In genomic region chr3:106261915-106262683, GRCh38 we compare ENCODE assay signal across 19 cellular contexts.
DNase-seq lines count a peak whose midpoint lies in the region; ATAC-seq and TF ChIP-seq lines count a peak whose summit lies in the region.
"Had no signal": no experiment of that assay in that cellular context is flagged by ENCODE, and none has a peak within 500 bp of the region (broad histone marks: within the 10 kb centered on the region; RNA-seq: fewer than 3 reads in every experiment).

No MANE protein-coding gene starts in this region.

- H3K4ac ChIP-seq in IMR-90 (ENCODE audit: low read depth, low read length) = peak overlapping the region; percentile 24; the same call in 1 of the 2 replicates

- H3K27me3 Mint-ChIP-seq in nephron progenitor cell (ENCODE audit: low read depth, poor library complexity) = no peaks in the 10 kb centered on the region
- H3K27me3 Mint-ChIP-seq: B cell; natural killer cell treated with Interleukin-12 subunit alpha and Interleukin-12 subunit beta and Interleukin-15 and Interleukin-18, amount 100 ng/mL, for 72 hours; T-helper 17 cell had no signal

- dilution Hi-C loops in IMR-90 (cut with HindIII; ENCODE audit: low sequenced_read_pairs, unreplicated experiment) = no loop called here

- no peak overlapping the region for H2AK9ac ChIP-seq in IMR-90 (replicated peaks; ENCODE audit: low read depth, low read length, poor library complexity)

- H3K36me3 Mint-ChIP-seq in nephron progenitor cell (ENCODE audit: low read depth) = no peaks in the 10 kb centered on the region
- H3K36me3 Mint-ChIP-seq: natural killer cell treated with Interleukin-12 subunit alpha and Interleukin-12 subunit beta and Interleukin-15 and Interleukin-18, amount 100 ng/mL, for 72 hours had no signal

- no peaks in the 10 kb centered on the region for H3K79me1 ChIP-seq in IMR-90 (ENCODE audit: low read depth in 1 of 2, low read length in 2 of 2)

- H4K20me1 ChIP-seq in IMR-90 (ENCODE audit: insufficient read depth, low read length) = no peaks in the 10 kb centered on the region

- H4K5ac ChIP-seq in IMR-90 (ENCODE audit: low read depth, low read length) = no peak overlapping the region; the same call in 1 of the 2 replicates

- H3K4me1 Mint-ChIP-seq in nephron progenitor cell = peaks cover 25% of the 10 kb centered on the region
- H3K4me1 Mint-ChIP-seq: T-helper 17 cell had no signal

- no peak overlapping the region for H2AFZ ChIP-seq in IMR-90 (replicated peaks; ENCODE audit: low read length, poor library complexity)

- H2BK20ac ChIP-seq in IMR-90 (ENCODE audit: low read depth, low read length) = no peak overlapping the region; the same call in 1 of the 2 replicates

- H3K4me2 ChIP-seq in IMR-90 (ENCODE audit: low read depth, low read length) = no peak overlapping the region
- H3K4me2 ChIP-seq: KMS-11 had no signal

- H3K27me3 ChIP-seq in IMR-90 (ENCODE audit: control insufficient read depth, insufficient read depth, low read length) = no peaks in the 10 kb centered on the region
- H3K27me3 ChIP-seq: gastrocnemius medialis had no signal

- H3K9me3 Mint-ChIP-seq in nephron progenitor cell = no peaks in the 10 kb centered on the region
- H3K9me3 Mint-ChIP-seq: natural killer cell treated with Interleukin-12 subunit alpha and Interleukin-12 subunit beta and Interleukin-15 and Interleukin-18, amount 100 ng/mL, for 72 hours had no signal

- no peak overlapping the region for H3K23ac ChIP-seq in IMR-90 (ENCODE audit: low read depth, low read length)

- TF ChIP-seq CTCF in IMR-90 (conservative IDR thresholded peaks at IDR 0.05; ENCODE audit: low read depth, low read length) (no peak), nephron progenitor cell (IDR thresholded peaks at IDR 0.05) (no peak)

- CTCF ChIA-PET in IMR-90 (lab: Yijun Ruan, JAX) = no interaction called here

- no peak overlapping the region for H3K4me3 ChIP-seq in IMR-90 (ENCODE audit: insufficient read depth, low read depth, low read length)
- H3K4me3 ChIP-seq: gastrocnemius medialis, GM12878 had no signal

- no TSS peak for BruUV-seq in IMR-90 (replicated peaks; lab: Mats Ljungman, UMichigan)

- no CpG with 5 or more reads among the region's 2 CpGs for WGBS in IMR-90 (ENCODE audit: extremely low coverage in 2 of 2, insufficient read length in 1 of 2), 2 experiments

- no peak overlapping the region for H4K91ac ChIP-seq in IMR-90 (ENCODE audit: insufficient read depth, low read depth, low read length)

- POLR2A ChIA-PET in IMR-90 (lab: Charles Lee; ENCODE audit: unreplicated experiment) = no interaction called here

- peak overlapping the region in 1 of 2 experiments; percentile 55; a peak in 1 of 4 replicates for H4K8ac ChIP-seq in IMR-90 (ENCODE audit: low read depth in 2 of 2, low read length in 2 of 2)

- intact Hi-C loops in IMR-90 (cut with micrococcal nuclease) = loop anchor here (5.0 kb wide), 1 partner anchor 395 kb away; the partner anchor contains the start of gene CBLB

- no peak overlapping the region for H3K27ac ChIP-seq in IMR-90 (ENCODE audit: insufficient read depth, low read length)
- H3K27ac ChIP-seq: gastrocnemius medialis, KMS-11, RWPE1 had no signal

- DNase-seq in EH (ENCODE audit: low read depth) (peak; percentile 96), IMR-90 (peak; percentile 85), dedifferentiated amniotic fluid mesenchymal stem cell (ENCODE audit: extremely low spot score) (peak; percentile 65), nephron progenitor cell (no peak), COR-L47 (lab: John Stamatoyannopoulos, UW) (no peak), inferior parietal cortex (ENCODE audit: extremely low spot score) (no peak)
- no peak for DNase-seq in activated T-cell treated with anti-CD3 and anti-CD28 coated beads, Interleukin-2, amount 50 U/mL, for 1 hour
- DNase-seq: DMS79 treated with DMSO at 0.1 percent for 48 hours; effector memory CD4-positive, alpha-beta T cell; gastrocnemius medialis; NCI-H1105; NCI-H2171 treated with DMSO at 0.1 percent for 48 hours; T-helper 17 cell had no signal

- no peak overlapping the region for H3K56ac ChIP-seq in IMR-90 (ENCODE audit: extremely low read depth, insufficient read depth, low read length)

- no peak for TF ChIP-seq POLR2A in IMR-90 (IDR thresholded peaks at IDR 0.05; ENCODE audit: low read depth, low read length)

- H3K4me3 Mint-ChIP-seq in nephron progenitor cell = no peak overlapping the region
- H3K4me3 Mint-ChIP-seq: B cell; natural killer cell treated with Interleukin-12 subunit alpha and Interleukin-12 subunit beta and Interleukin-15 and Interleukin-18, amount 100 ng/mL, for 72 hours; T-helper 17 cell had no signal

- TF ChIP-seq RAD21 in IMR-90 (IDR thresholded peaks at IDR 0.05; ENCODE audit: low read length) = no peak

- no peaks in the 10 kb centered on the region for H3K9me1 ChIP-seq in IMR-90 (ENCODE audit: insufficient read depth, low read length)

- peak overlapping the region; percentile 72; the same call in 1 of the 2 replicates for H3K14ac ChIP-seq in IMR-90 (replicated peaks; ENCODE audit: low read depth, low read length)

- H3K27ac Mint-ChIP-seq in nephron progenitor cell = peak overlapping the region; percentile 16
- H3K27ac Mint-ChIP-seq: B cell; natural killer cell treated with Interleukin-12 subunit alpha and Interleukin-12 subunit beta and Interleukin-15 and Interleukin-18, amount 100 ng/mL, for 72 hours; T-helper 17 cell had no signal

- in situ Hi-C loops in IMR-90 (cut with MboI; ENCODE audit: low sequenced_read_pairs) = no loop called here

- H2BK5ac ChIP-seq in IMR-90 (ENCODE audit: low read depth, low read length, poor library complexity, severe bottlenecking) = peak overlapping the region; percentile 63

- no peak overlapping the region for H2AK5ac ChIP-seq in IMR-90 (ENCODE audit: low read depth, low read length)

- peaks cover 2% of the 10 kb centered on the region; the same call in 1 of the 2 replicates for H3K4me1 ChIP-seq in IMR-90 (ENCODE audit: control insufficient read depth, insufficient read depth, low read length)
- H3K4me1 ChIP-seq: gastrocnemius medialis had no signal

- no peak overlapping the region for H2BK15ac ChIP-seq in IMR-90 (ENCODE audit: low read depth, low read length)

- ATAC-seq in IMR-90 (ENCODE audit: low read depth) (peak; percentile 84), GM21786 (IDR thresholded peaks at IDR 0.05; ENCODE audit: unreplicated experiment) (no peak)
- ATAC-seq: gastrocnemius medialis; GM12878; natural killer cell treated with Interleukin-12 subunit alpha and Interleukin-12 subunit beta and Interleukin-15 and Interleukin-18, amount 100 ng/mL, for 72 hours; T-helper 17 cell had no signal

- H3K9me3 ChIP-seq in IMR-90 (ENCODE audit: control insufficient read depth, insufficient read depth, low read length) = 0 out of 2 replicates have a peak, but pooled peaks cover 2% of the 10 kb centered on the region
- H3K9me3 ChIP-seq: gastrocnemius medialis had no signal

- no peak overlapping the region for H3K9ac ChIP-seq in IMR-90 (ENCODE audit: low read depth, low read length)
- H3K9ac ChIP-seq: KMS-11 had no signal

- H2BK120ac ChIP-seq in IMR-90 (ENCODE audit: low read depth, low read length) = peak overlapping the region; percentile 22; the same call in 1 of the 2 replicates

- H3K36me3 ChIP-seq in IMR-90 (ENCODE audit: control insufficient read depth, insufficient read depth, low read length) = no peaks in the 10 kb centered on the region
- H3K36me3 ChIP-seq: gastrocnemius medialis had no signal

- peak overlapping the region; percentile 57; the same call in 1 of the 2 replicates for H3K18ac ChIP-seq in IMR-90 (ENCODE audit: low read depth, low read length)

TF ChIP-seq in IMR-90, 13 proteins besides CTCF, POLR2A, EP300 and RAD21:
- TF ChIP-seq FOS (IDR thresholded peaks at IDR 0.05; ENCODE audit: low read depth, low read length) (no peak), CEBPB (IDR thresholded peaks at IDR 0.05; ENCODE audit: low read depth, low read length) (no peak), NFE2L2 (IDR thresholded peaks at IDR 0.05; ENCODE audit: low read depth, low read length) (no peak), USF2 (IDR thresholded peaks at IDR 0.05; ENCODE audit: low read depth, low read length) (no peak), CHD1 (IDR thresholded peaks at IDR 0.05; ENCODE audit: low read depth, low read length) (no peak), ELK1 (IDR thresholded peaks at IDR 0.05; ENCODE audit: borderline replicate concordance, low read depth, low read length) (no peak), SMC3 (IDR thresholded peaks at IDR 0.05; ENCODE audit: low read depth, low read length) (no peak), MXI1 (IDR thresholded peaks at IDR 0.05; ENCODE audit: borderline replicate concordance, low read depth, low read length) (no peak), MAZ (IDR thresholded peaks at IDR 0.05; ENCODE audit: borderline replicate concordance, low read depth, low read length) (no peak), RFX5 (IDR thresholded peaks at IDR 0.05; ENCODE audit: low read depth, low read length) (no peak), RCOR1 (IDR thresholded peaks at IDR 0.05; ENCODE audit: insufficient replicate concordance, low read length) (no peak)

Comparison
In these comparisons a context has a peak if more than half of its experiments do, and no peak if none do; other contexts are left out.
1. DNase-seq: peak in EH (single experiment), IMR-90 (single experiment) and dedifferentiated amniotic fluid mesenchymal stem cell (single experiment); none in nephron progenitor cell (single experiment), COR-L47 (single experiment), inferior parietal cortex (single experiment) and activated T-cell treated with anti-CD3 and anti-CD28 coated beads, Interleukin-2, amount 50 U/mL, for 1 hour (single experiment).